Comparison of ENCODE assay signal across 8 cellular contexts in the genomic region with DNA sequence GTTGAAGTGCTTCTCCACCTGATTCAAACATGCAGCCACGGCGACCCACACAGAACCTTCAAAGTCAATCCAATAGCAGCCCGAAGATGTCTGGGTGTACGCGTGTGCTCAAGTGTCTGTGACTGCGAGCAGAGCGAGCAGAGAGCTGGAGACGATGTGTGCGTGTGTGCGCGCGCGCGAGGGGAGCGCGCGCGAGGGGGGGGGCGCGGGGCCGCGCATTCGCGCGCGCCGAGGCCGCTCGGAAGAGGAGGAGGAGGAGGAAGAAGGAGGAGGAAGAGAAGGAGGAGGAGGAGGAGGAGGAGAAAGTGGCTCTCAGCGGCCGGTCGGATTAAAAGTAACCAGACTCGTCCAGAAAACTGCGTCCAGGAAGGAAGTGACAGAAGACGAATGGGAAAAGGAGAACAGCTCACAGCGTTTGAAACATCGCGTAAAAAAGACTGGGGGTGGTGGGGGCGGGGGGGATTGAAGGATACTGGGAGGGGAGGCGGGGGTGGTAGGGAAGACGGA. TPM values are rescaled to one million over a fixed set of nuclear protein-coding genes. Genes with fewer than 3 reads are reported as not detected.
DNase-seq lines count a peak whose midpoint lies in the region; ATAC-seq and TF ChIP-seq lines count a peak whose summit lies in the region.

Gene MEF2C, minus strand, starts transcription at position 126 of the 507 bp plus-strand sequence. CDS start 59,396 bp downstream, outside the sequence.

- H3K27ac ChIP-seq in aorta (ENCODE audit: low read depth in 1 of 2, low read length in 2 of 2), result peak within 1 kb of the TSS; percentile 73 to 99

- no peak for TF ChIP-seq CTCF in foreskin fibroblast (IDR thresholded peaks at IDR 0.05; ENCODE audit: low read depth, low read length)

- H3K27me3 ChIP-seq in aorta (ENCODE audit: control insufficient read depth in 1 of 2, insufficient read depth in 2 of 2, low read length in 1 of 2), result no peaks in the 10 kb centered on the region

- H3K36me3 ChIP-seq in aorta (ENCODE audit: control insufficient read depth in 1 of 2, insufficient read depth in 2 of 2, low read length in 1 of 2), result no peaks in the 10 kb centered on the region

- 1% methylated on average over 39 to 41 of the region's 41 CpGs for WGBS in aorta, 2 donors

- peak; percentile 58 for DNase-seq in activated CD4-positive, alpha-beta T cell treated with anti-CD3 and anti-CD28 coated beads, Interleukin-2, amount 10 ng/mL, durations not matched to agents 24 days and 14 days
- DNase-seq in activated CD4-positive, alpha-beta T cell treated with anti-CD3 and anti-CD28 coated beads for 1 hour, result no peak
- peak; percentile 67 to 83 for DNase-seq in NCI-H446 (lab: John Stamatoyannopoulos, UW)
- peak; percentile 49 for DNase-seq in activated CD8-positive, alpha-beta memory T cell treated with anti-CD3 and anti-CD28 coated beads, Interleukin-2, amount 50 U/mL, for 48 hours
- peak; percentile 82 to 89 for DNase-seq in foreskin fibroblast
- DNase-seq in naive thymus-derived CD8-positive, alpha-beta T cell, result peak in 2 of 10 donors; percentile 15 to 49
- DNase-seq in aorta, result peak; percentile 81 to 92

- peak within 1 kb of the TSS; percentile 8 for H3K27ac Mint-ChIP-seq in activated CD4-positive, alpha-beta T cell treated with anti-CD3 and anti-CD28 coated beads, Interleukin-2, amount 10 ng/mL, durations not matched to agents 24 days and 14 days
- H3K27ac Mint-ChIP-seq in naive thymus-derived CD8-positive, alpha-beta T cell, result peak within 1 kb of the TSS in 3 of 10 donors; percentile 27 to 80 (median 56)

- peaks cover 20% of the 10 kb centered on the region for H3K4me1 Mint-ChIP-seq in activated CD4-positive, alpha-beta T cell treated with anti-CD3 and anti-CD28 coated beads, Interleukin-2, amount 10 ng/mL, durations not matched to agents 24 days and 14 days
- H3K4me1 Mint-ChIP-seq in naive thymus-derived CD8-positive, alpha-beta T cell, result peaks cover 13 to 44% (median 23%) of the 10 kb centered on the region in 4 donors

- H3K27me3 Mint-ChIP-seq in activated CD4-positive, alpha-beta T cell treated with anti-CD3 and anti-CD28 coated beads, Interleukin-2, amount 10 ng/mL, durations not matched to agents 24 days and 14 days, result peaks cover 62% of the 10 kb centered on the region
- peaks cover 26 to 37% (median 29%) of the 10 kb centered on the region in 5 donors for H3K27me3 Mint-ChIP-seq in naive thymus-derived CD8-positive, alpha-beta T cell

- POLR2A ChIA-PET in naive thymus-derived CD8-positive, alpha-beta T cell (lab: Charles Lee), result interaction anchor here (0.7 kb wide), 1 partner anchor 332 kb away, joined by 5 read pairs; no protein-coding TSS in a partner anchor

- intact Hi-C loops in activated CD4-positive, alpha-beta T cell treated with anti-CD3 and anti-CD28 coated beads, Interleukin-2, amount 10 ng/mL, durations not matched to agents 24 days and 14 days (cut with micrococcal nuclease), result loop anchor here (5.0 to 10.0 kb wide), 5 partner anchors 51 to 1098 kb away; no protein-coding TSS in a partner anchor
- intact Hi-C loops in aorta (cut with DNase I), result loop anchor here (5.0 to 10.0 kb wide), 8 partner anchors 46 to 1382 kb away; no protein-coding TSS in a partner anchor

- H3K36me3 Mint-ChIP-seq in activated CD4-positive, alpha-beta T cell treated with anti-CD3 and anti-CD28 coated beads, Interleukin-2, amount 10 ng/mL, durations not matched to agents 24 days and 14 days (ENCODE audit: low read depth), result no peaks in the 10 kb centered on the region
- no peaks in the 10 kb centered on the region for H3K36me3 Mint-ChIP-seq in naive thymus-derived CD8-positive, alpha-beta T cell

- H3K4me3 ChIP-seq in foreskin fibroblast (ENCODE audit: low read depth in 1 of 2, low read length in 2 of 2), result peak within 1 kb of the TSS; percentile 51 to 85
- peak within 1 kb of the TSS; percentile 100 for H3K4me3 ChIP-seq in aorta (ENCODE audit: low read length in 2 of 2)

- peaks cover 0 to under 1% of the 10 kb centered on the region in 2 donors for H3K4me1 ChIP-seq in aorta (ENCODE audit: control insufficient read depth in 1 of 2, insufficient read depth in 2 of 2, low read length in 2 of 2)

- H3K4me3 Mint-ChIP-seq in activated CD4-positive, alpha-beta T cell treated with anti-CD3 and anti-CD28 coated beads, Interleukin-2, amount 10 ng/mL, durations not matched to agents 24 days and 14 days, result peak within 1 kb of the TSS; percentile 82
- H3K4me3 Mint-ChIP-seq in naive thymus-derived CD8-positive, alpha-beta T cell, result peak within 1 kb of the TSS; percentile 78 to 95 (median 87)

- no peaks in the 10 kb centered on the region for H3K9me3 ChIP-seq in aorta (ENCODE audit: control insufficient read depth, low read length)

- ATAC-seq in HG02678 (IDR thresholded peaks at IDR 0.05; ENCODE audit: unreplicated experiment) (peak; percentile 35), aorta (ENCODE audit: low FRiP score) (peak; percentile 90)
- peak; percentile 33 to 41 for ATAC-seq in naive thymus-derived CD8-positive, alpha-beta T cell

- no peaks in the 10 kb centered on the region for H3K9me3 Mint-ChIP-seq in activated CD4-positive, alpha-beta T cell treated with anti-CD3 and anti-CD28 coated beads, Interleukin-2, amount 10 ng/mL, durations not matched to agents 24 days and 14 days
- H3K9me3 Mint-ChIP-seq in naive thymus-derived CD8-positive, alpha-beta T cell, result no peaks in the 10 kb centered on the region

RNA-seq across cellular contexts. Expression of gene MEF2C, which starts in this region (rescaled TPM):
- total RNA-seq in activated CD4-positive, alpha-beta T cell treated with anti-CD3 and anti-CD28 coated beads, Interleukin-2, amount 10 ng/mL, durations not matched to agents 24 days and 14 days, result 0.33 and 0.71 TPM in 2 replicates
- 10 to 100 TPM in 1 of 2 experiments, 1 to 10 TPM in 1; 8.9 to 10.8 TPM for total RNA-seq in naive thymus-derived CD8-positive, alpha-beta T cell
- under 1 TPM; 0.14 to 0.48 (median 0.46) TPM for polyA plus RNA-seq in naive thymus-derived CD8-positive, alpha-beta T cell
- 100 to 1,000 TPM; 137 to 186 TPM for total RNA-seq in aorta
- polyA plus RNA-seq in aorta, result 10 to 100 TPM; 22.0 to 23.7 TPM

Comparison
In these comparisons a context has a peak if more than half of its experiments do, and no peak if none do; other contexts are left out.
1. RNA of gene MEF2C (total RNA-seq): 137 to 186 TPM in aorta; 8.9 to 10.8 TPM in naive thymus-derived CD8-positive, alpha-beta T cell and 0.33 to 0.71 TPM in activated CD4-positive, alpha-beta T cell treated with anti-CD3 and anti-CD28 coated beads, Interleukin-2, amount 10 ng/mL, durations not matched to agents 24 days and 14 days; every median in the first group is over 10 times any median in the second.
2. RNA of gene MEF2C (polyA plus RNA-seq): 22.0 to 23.7 TPM in aorta; 0.14 to 0.48 TPM in naive thymus-derived CD8-positive, alpha-beta T cell; every median in the first group is over 10 times any median in the second.
3. Peak in DNase-seq in activated CD4-positive, alpha-beta T cell treated with anti-CD3 and anti-CD28 coated beads, Interleukin-2, amount 10 ng/mL, durations not matched to agents 24 days and 14 days; RNA of the gene not detected or under 1 TPM.
4. ATAC-seq: peak in every context shown above with its lines; median percentile 90 in aorta; 37 in naive thymus-derived CD8-positive, alpha-beta T cell; 35 in HG02678.